In genomic region chr9:105557804-105558610, GRCh38 we compare ENCODE assay signal across 1 cellular context.
TF ChIP-seq lines count a peak whose summit lies in the region.

Gene FKTN, plus strand, starts transcription at chr9:105558131. Its CDS starts 16,902 bp downstream, at chr9:105575033.

TF ChIP-seq in HepG2, 621 proteins besides CTCF, POLR2A, EP300 and RAD21 (continued from another document and continues in another):
- TF ChIP-seq, protein P1, sequence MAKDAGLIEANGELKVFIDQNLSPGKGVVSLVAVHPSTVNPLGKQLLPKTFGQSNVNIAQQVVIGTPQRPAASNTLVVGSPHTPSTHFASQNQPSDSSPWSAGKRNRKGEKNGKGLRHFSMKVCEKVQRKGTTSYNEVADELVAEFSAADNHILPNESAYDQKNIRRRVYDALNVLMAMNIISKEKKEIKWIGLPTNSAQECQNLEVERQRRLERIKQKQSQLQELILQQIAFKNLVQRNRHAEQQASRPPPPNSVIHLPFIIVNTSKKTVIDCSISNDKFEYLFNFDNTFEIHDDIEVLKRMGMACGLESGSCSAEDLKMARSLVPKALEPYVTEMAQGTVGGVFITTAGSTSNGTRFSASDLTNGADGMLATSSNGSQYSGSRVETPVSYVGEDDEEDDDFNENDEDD (CRISPR knock-in tag; IDR thresholded peaks at IDR 0.05; ENCODE audit: borderline replicate concordance): peak; percentile 52; the same call in 1 of the 2 replicates
- TF ChIP-seq NFYB (CRISPR knock-in tag; IDR thresholded peaks at IDR 0.05) (no peak; the same call in 1 of the 2 replicates), SMAD3 (CRISPR knock-in tag; IDR thresholded peaks at IDR 0.05) (0 out of 2 replicates have a peak, but pooled peaks have one; percentile 27), PAXIP1 (CRISPR knock-in tag; conservative IDR thresholded peaks at IDR 0.05) (peak; percentile 22), ZNF407 (CRISPR knock-in tag; IDR thresholded peaks at IDR 0.05; ENCODE audit: not compliant biosample characterization) (peak; percentile 79), ZNF879 (CRISPR knock-in tag; IDR thresholded peaks at IDR 0.05) (no peak), NAIF1 (CRISPR knock-in tag; IDR thresholded peaks at IDR 0.05; ENCODE audit: borderline replicate concordance) (peak; percentile 87; the same call in 1 of the 2 replicates), CBX1 (IDR thresholded peaks at IDR 0.05; ENCODE audit: low read depth) (no peak), GMEB2 (CRISPR knock-in tag; IDR thresholded peaks at IDR 0.05; ENCODE audit: low read depth) (no peak), NFYC (CRISPR knock-in tag; IDR thresholded peaks at IDR 0.05) (no peak), ZBTB49 (CRISPR knock-in tag; IDR thresholded peaks at IDR 0.05; ENCODE audit: borderline replicate concordance) (no peak), ZNF710 (CRISPR knock-in tag; IDR thresholded peaks at IDR 0.05; ENCODE audit: borderline replicate concordance) (peak; percentile 62; the same call in 1 of the 2 replicates), ZNF12 (CRISPR knock-in tag; IDR thresholded peaks at IDR 0.05) (no peak), CREM (IDR thresholded peaks at IDR 0.05) (no peak; the same call in 1 of the 2 replicates), CREM (CRISPR knock-in tag; IDR thresholded peaks at IDR 0.05) (no peak), ZSCAN29 (CRISPR knock-in tag; conservative IDR thresholded peaks at IDR 0.05) (peak; percentile 78; the same call in 1 of the 2 replicates), ZBTB38 (CRISPR knock-in tag; IDR thresholded peaks at IDR 0.05) (peak; percentile 57; the same call in 1 of the 2 replicates), ZBTB37 (CRISPR knock-in tag; IDR thresholded peaks at IDR 0.05) (no peak), MXD3 (CRISPR knock-in tag; IDR thresholded peaks at IDR 0.05) (peak; percentile 83), HNRNPLL (IDR thresholded peaks at IDR 0.05; ENCODE audit: low read depth, low read length, poor library complexity, severe bottlenecking) (peak; percentile 92), ZNF180 (CRISPR knock-in tag; IDR thresholded peaks at IDR 0.05; ENCODE audit: borderline replicate concordance, low read depth) (no peak), LBX2 (CRISPR knock-in tag; IDR thresholded peaks at IDR 0.05; ENCODE audit: borderline replicate concordance) (no peak), MXI1 (IDR thresholded peaks at IDR 0.05; ENCODE audit: borderline replicate concordance, low read depth, low read length) (no peak), NFRKB (IDR thresholded peaks at IDR 0.05) (no peak), YEATS2 (CRISPR knock-in tag; IDR thresholded peaks at IDR 0.05; ENCODE audit: borderline replicate concordance) (peak; percentile 91; the same call in 1 of the 2 replicates), ARNT (IDR thresholded peaks at IDR 0.05) (no peak), ZNF296 (CRISPR knock-in tag; conservative IDR thresholded peaks at IDR 0.05) (no peak), ELF4 (CRISPR knock-in tag; IDR thresholded peaks at IDR 0.05; ENCODE audit: borderline replicate concordance) (no peak), NR2F6 (IDR thresholded peaks at IDR 0.05) (no peak; the same call in 1 of the 2 replicates), NR2F6 (CRISPR knock-in tag; IDR thresholded peaks at IDR 0.05) (peak; percentile 42; the same call in 1 of the 2 replicates), NFE2L1 (CRISPR knock-in tag; IDR thresholded peaks at IDR 0.05; ENCODE audit: borderline replicate concordance) (no peak), ZNF20 (CRISPR knock-in tag; IDR thresholded peaks at IDR 0.05) (no peak), FOXK1 (CRISPR knock-in tag; IDR thresholded peaks at IDR 0.05; ENCODE audit: borderline replicate concordance, low read depth) (peak; percentile 62; the same call in 1 of the 2 replicates)
- TF ChIP-seq, protein P2, sequence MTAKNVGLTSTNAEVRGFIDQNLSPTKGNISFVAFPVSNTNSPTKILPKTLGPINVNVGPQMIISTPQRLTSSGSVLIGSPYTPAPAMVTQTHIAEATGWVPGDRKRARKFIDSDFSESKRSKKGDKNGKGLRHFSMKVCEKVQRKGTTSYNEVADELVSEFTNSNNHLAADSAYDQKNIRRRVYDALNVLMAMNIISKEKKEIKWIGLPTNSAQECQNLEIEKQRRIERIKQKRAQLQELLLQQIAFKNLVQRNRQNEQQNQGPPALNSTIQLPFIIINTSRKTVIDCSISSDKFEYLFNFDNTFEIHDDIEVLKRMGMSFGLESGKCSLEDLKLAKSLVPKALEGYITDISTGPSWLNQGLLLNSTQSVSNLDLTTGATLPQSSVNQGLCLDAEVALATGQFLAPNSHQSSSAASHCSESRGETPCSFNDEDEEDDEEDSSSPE (CRISPR knock-in tag; IDR thresholded peaks at IDR 0.05): peak; percentile 44; the same call in 1 of the 2 replicates
